10 cellular contexts compared by ENCODE assay signal in the genomic region with DNA sequence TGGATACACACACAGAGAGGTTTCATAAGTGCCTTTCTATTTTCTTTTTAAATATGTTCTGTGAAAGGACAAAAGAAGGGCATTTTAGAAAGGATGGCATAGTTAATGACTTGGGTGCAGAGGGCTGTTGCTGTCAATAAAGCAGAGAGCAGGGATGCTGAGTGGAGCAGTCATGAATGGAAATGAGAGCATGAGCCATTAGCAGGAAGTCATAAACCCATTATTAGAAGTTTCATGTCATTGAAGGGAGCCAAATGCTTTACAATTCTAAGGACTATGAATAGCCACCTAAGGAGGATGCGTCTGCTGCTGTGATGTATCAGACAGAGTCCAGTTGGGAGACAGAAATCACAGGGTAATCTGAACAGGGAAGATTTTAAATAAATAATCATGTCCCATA. TPM values are rescaled to one million over a fixed set of nuclear protein-coding genes. Genes with fewer than 3 reads are reported as not detected.
A peak's percentile ranks its signal among the peaks of the same experiment; 100 is the strongest.
DNase-seq lines count a peak whose midpoint lies in the region; ATAC-seq and TF ChIP-seq lines count a peak whose summit lies in the region.
"Had no signal": no experiment of that assay in that cellular context is flagged by ENCODE, and none has a peak within 500 bp of the region (broad histone marks: within the 10 kb centered on the region; RNA-seq: fewer than 3 reads in every experiment).

No MANE protein-coding gene starts in this region.

- H3K4me3 Mint-ChIP-seq in memory B cell, result no peak overlapping the region
- H3K4me3 Mint-ChIP-seq in activated CD8-positive, alpha-beta T cell treated with anti-CD3 and anti-CD28 coated beads, Interleukin-2, amount 10 ng/mL, durations not matched to agents 7 days and 5 days, result no peak overlapping the region
- H3K4me3 Mint-ChIP-seq: T-cell had no signal

- no peaks in the 10 kb centered on the region for H3K79me2 ChIP-seq in PC-3 (ENCODE audit: low read length)

- WGBS in aorta, 2 donors, result 69 to 76% methylated on average over 1 of the region's 1 CpG
- WGBS in spleen, 5 donors, result 48 to 68% (median 53%) methylated on average over 1 of the region's 1 CpG

- DNase-seq in DMS153 treated with DMSO at 0.1 percent for 48 hours (lab: John Stamatoyannopoulos, UW; ENCODE audit: unreplicated experiment), result peak; percentile 76
- DNase-seq in PC-3, result peak; percentile 7
- no peak for DNase-seq in memory B cell (ENCODE audit: low spot score in 2 of 2)
- DNase-seq in activated CD8-positive, alpha-beta T cell treated with anti-CD3 and anti-CD28 coated beads, Interleukin-2, amount 10 ng/mL, durations not matched to agents 7 days and 5 days, result no peak
- DNase-seq in aorta, result no peak
- no peak for DNase-seq in spleen
- no peak for DNase-seq in NCI-H2029 treated with DMSO at 0.1 percent for 48 hours (lab: John Stamatoyannopoulos, UW)

- H3K27ac Mint-ChIP-seq in memory B cell, result peak overlapping the region; percentile 5
- H3K27ac Mint-ChIP-seq in activated CD8-positive, alpha-beta T cell treated with anti-CD3 and anti-CD28 coated beads, Interleukin-2, amount 10 ng/mL, durations not matched to agents 7 days and 5 days, result no peak overlapping the region
- H3K27ac Mint-ChIP-seq: T-cell had no signal

- CTCF ChIA-PET in PC-3 (lab: Charles Lee), result interaction anchor here (0.6 to 2.0 kb wide), 4 partner anchors 90 to 266 kb away, joined by 4 to 18 read pairs (median 5); no protein-coding TSS in a partner anchor
- CTCF ChIA-PET in activated CD8-positive, alpha-beta T cell treated with anti-CD3 and anti-CD28 coated beads, Interleukin-2, amount 10 ng/mL, durations not matched to agents 7 days and 5 days (lab: Charles Lee), result interaction anchor here (0.6 to 6.0 kb wide), 42 partner anchors 9 to 375 kb away, joined by 3 to 115 read pairs (median 4); no protein-coding TSS in a partner anchor

- peaks cover 7% of the 10 kb centered on the region for H3K4me1 ChIP-seq in PC-3 (ENCODE audit: insufficient read depth, low read length)
- H3K4me1 ChIP-seq in aorta (ENCODE audit: control insufficient read depth in 1 of 2, insufficient read depth in 2 of 2, low read length in 2 of 2), result no peaks in the 10 kb centered on the region
- peaks cover 0 to 15% (median 8%) of the 10 kb centered on the region in 6 donors for H3K4me1 ChIP-seq in spleen

- no peak for TF ChIP-seq POLR2A in spleen (IDR thresholded peaks at IDR 0.05)

- H3K27ac ChIP-seq in PC-3 (ENCODE audit: low read length), result 0 out of 2 replicates have a peak overlapping the region, but pooled peaks have one; percentile 2
- no peak overlapping the region for H3K27ac ChIP-seq in aorta (ENCODE audit: low read depth in 1 of 2, low read length in 2 of 2)
- H3K27ac ChIP-seq in spleen, result no peak overlapping the region

- no peaks in the 10 kb centered on the region for H4K20me1 ChIP-seq in PC-3 (ENCODE audit: low read length)

- H3K9me3 Mint-ChIP-seq in memory B cell, result peaks cover 1% of the 10 kb centered on the region
- H3K9me3 Mint-ChIP-seq in activated CD8-positive, alpha-beta T cell treated with anti-CD3 and anti-CD28 coated beads, Interleukin-2, amount 10 ng/mL, durations not matched to agents 7 days and 5 days (ENCODE audit: insufficient read depth), result no peaks in the 10 kb centered on the region
- H3K9me3 Mint-ChIP-seq: T-cell had no signal

- peaks cover 11% of the 10 kb centered on the region for H3K4me1 Mint-ChIP-seq in memory B cell
- peaks cover 11% of the 10 kb centered on the region for H3K4me1 Mint-ChIP-seq in activated CD8-positive, alpha-beta T cell treated with anti-CD3 and anti-CD28 coated beads, Interleukin-2, amount 10 ng/mL, durations not matched to agents 7 days and 5 days (ENCODE audit: low read depth)

- H3K27me3 ChIP-seq in PC-3 (ENCODE audit: low read length), result no peaks in the 10 kb centered on the region
- H3K27me3 ChIP-seq in aorta (ENCODE audit: control insufficient read depth in 1 of 2, insufficient read depth in 2 of 2, low read length in 1 of 2), result no peaks in the 10 kb centered on the region
- no peaks in the 10 kb centered on the region for H3K27me3 ChIP-seq in spleen (replicated peaks in 1 of 7)
- H3K27me3 ChIP-seq: BE2C had no signal

- H2AFZ ChIP-seq in PC-3 (ENCODE audit: low read length), result peak overlapping the region; percentile 75; the same call in 1 of the 2 replicates

- H3K36me3 Mint-ChIP-seq in memory B cell, result peaks cover 12% of the 10 kb centered on the region
- peaks cover 3% of the 10 kb centered on the region for H3K36me3 Mint-ChIP-seq in activated CD8-positive, alpha-beta T cell treated with anti-CD3 and anti-CD28 coated beads, Interleukin-2, amount 10 ng/mL, durations not matched to agents 7 days and 5 days (ENCODE audit: low read depth)

- intact Hi-C loops in PC-3 (cut with micrococcal nuclease) (loop anchor here (1.0 to 2.0 kb wide), 3 partner anchors 88 to 232 kb away; no protein-coding TSS in a partner anchor), aorta (cut with DNase I) (loop anchor here (10.0 kb wide), 3 partner anchors 200 to 380 kb away; no protein-coding TSS in a partner anchor), spleen (cut with DNase I; ENCODE audit: low total_unique reads) (loop anchor here (5.0 kb wide), 2 partner anchors 232 to 377 kb away; no protein-coding TSS in a partner anchor)

- H3K9ac ChIP-seq in PC-3 (ENCODE audit: low read length), result no peak overlapping the region

- no peak for TF ChIP-seq CTCF in PC-3 (conservative IDR thresholded peaks at IDR 0.05; ENCODE audit: low read depth, low read length)
- no peak for TF ChIP-seq CTCF in spleen (IDR thresholded peaks at IDR 0.05 in 8 of 11, conservative IDR thresholded peaks at IDR 0.05 in 3 of 11)

- H3K9me3 ChIP-seq in PC-3 (ENCODE audit: low read length) (no peaks in the 10 kb centered on the region), aorta (ENCODE audit: control insufficient read depth, low read length) (no peaks in the 10 kb centered on the region), spleen (no peaks in the 10 kb centered on the region)
- H3K9me3 ChIP-seq: BE2C had no signal

- H3K4me2 ChIP-seq in PC-3 (ENCODE audit: low read length), result peak overlapping the region; percentile 75; the same call in 1 of the 2 replicates

- no peaks in the 10 kb centered on the region for H3K9me2 ChIP-seq in PC-3 (replicated peaks; ENCODE audit: low read length)

- no peaks in the 10 kb centered on the region for H3F3A ChIP-seq in PC-3 (ENCODE audit: low read length, unreplicated experiment)

- ATAC-seq in HG03095 (IDR thresholded peaks at IDR 0.05; ENCODE audit: unreplicated experiment), result peak; percentile 29
- ATAC-seq in PC-3, result peak; percentile 61
- no peak for ATAC-seq in memory B cell (ENCODE audit: low read depth)
- ATAC-seq in activated CD8-positive, alpha-beta T cell treated with anti-CD3 and anti-CD28 coated beads, Interleukin-2, amount 10 ng/mL, durations not matched to agents 7 days and 5 days, result no peak
- ATAC-seq in aorta (ENCODE audit: low FRiP score), result no peak

- H3K36me3 ChIP-seq in PC-3 (ENCODE audit: low read depth, low read length) (no peaks in the 10 kb centered on the region; the same call in 1 of the 2 replicates), aorta (ENCODE audit: control insufficient read depth in 1 of 2, insufficient read depth in 2 of 2, low read length in 1 of 2) (no peaks in the 10 kb centered on the region), spleen (no peaks in the 10 kb centered on the region)
- H3K36me3 ChIP-seq: BE2C had no signal

- H3K4me3 ChIP-seq in PC-3 (ENCODE audit: low read length), result peak overlapping the region; percentile 50; the same call in 1 of the 2 replicates
- H3K4me3 ChIP-seq in aorta (ENCODE audit: low read length in 2 of 2), result no peak overlapping the region
- H3K4me3 ChIP-seq in spleen, result no peak overlapping the region

- H3K27me3 Mint-ChIP-seq in memory B cell, result no peaks in the 10 kb centered on the region
- H3K27me3 Mint-ChIP-seq in activated CD8-positive, alpha-beta T cell treated with anti-CD3 and anti-CD28 coated beads, Interleukin-2, amount 10 ng/mL, durations not matched to agents 7 days and 5 days (ENCODE audit: low read depth), result no peaks in the 10 kb centered on the region
- H3K27me3 Mint-ChIP-seq: T-cell had no signal

- BruUV-seq in PC-3 (replicated peaks; lab: Mats Ljungman, UMichigan), result TSS peak; percentile 33

- POLR2A ChIA-PET in PC-3 (lab: Charles Lee; ENCODE audit: unreplicated experiment), result no interaction called here
- POLR2A ChIA-PET in activated CD8-positive, alpha-beta T cell treated with anti-CD3 and anti-CD28 coated beads, Interleukin-2, amount 10 ng/mL, durations not matched to agents 7 days and 5 days (lab: Charles Lee), result no interaction called here

RNA-seq across cellular contexts. Expression of a gene that starts 47.7 kb away (rescaled TPM):
- total RNA-seq in PC-3 (2014; rRNA removed) (11.0 and 16.7 TPM in 2 replicates), aorta (10 to 100 TPM; 40.9 to 63.4 TPM), spleen (10 to 100 TPM; 19.6 to 34.7 (median 25.2) TPM)
- 1 to 10 TPM; 6.0 to 6.5 TPM for total RNA-seq in activated CD8-positive, alpha-beta T cell treated with anti-CD3 and anti-CD28 coated beads, Interleukin-2, amount 10 ng/mL, durations not matched to agents 7 days and 5 days
- polyA plus RNA-seq in aorta (10 to 100 TPM; 24.0 to 86.9 TPM), spleen (10 to 100 TPM; 17.7 to 48.3 (median 24.0) TPM)

Comparison
In these comparisons a context has a peak if more than half of its experiments do, and no peak if none do; other contexts are left out.
1. DNase-seq: peak in DMS153 treated with DMSO at 0.1 percent for 48 hours (single experiment) and PC-3 (single experiment); none in memory B cell (0 of 2), activated CD8-positive, alpha-beta T cell treated with anti-CD3 and anti-CD28 coated beads, Interleukin-2, amount 10 ng/mL, durations not matched to agents 7 days and 5 days (single experiment), aorta (0 of 2), spleen (single experiment) and NCI-H2029 treated with DMSO at 0.1 percent for 48 hours (single experiment).
2. ATAC-seq: peak in HG03095 (single experiment) and PC-3 (single experiment); none in memory B cell (single experiment), activated CD8-positive, alpha-beta T cell treated with anti-CD3 and anti-CD28 coated beads, Interleukin-2, amount 10 ng/mL, durations not matched to agents 7 days and 5 days (single experiment) and aorta (single experiment).